22 cellular contexts compared by ENCODE assay signal in the genomic region with DNA sequence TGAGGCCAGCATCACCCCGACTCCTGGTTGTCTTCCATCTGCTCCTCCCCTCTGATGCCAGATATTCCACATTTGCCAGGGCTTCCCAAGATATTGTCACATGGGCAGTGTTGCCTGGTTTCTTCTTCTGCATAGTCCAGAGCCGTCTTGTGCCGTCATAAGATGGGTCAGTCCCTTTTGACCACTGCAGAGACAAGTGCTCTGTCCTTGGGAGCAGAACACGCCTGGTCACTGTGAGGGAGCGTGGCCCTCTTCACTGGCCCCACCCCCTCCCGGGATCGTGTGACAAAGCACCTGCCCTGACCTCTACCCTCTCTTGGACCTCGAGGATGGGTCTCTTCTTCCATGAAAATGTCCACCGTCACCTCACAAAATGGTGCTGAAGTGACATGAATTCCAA. TPM values are rescaled to one million over a fixed set of nuclear protein-coding genes. Genes with fewer than 3 reads are reported as not detected.
"Had no signal": no experiment of that assay in that cellular context is flagged by ENCODE, and none has a peak within 500 bp of the region (broad histone marks: within the 10 kb centered on the region; RNA-seq: fewer than 3 reads in every experiment).

No MANE protein-coding gene starts in this region.

- H3K9me3 Mint-ChIP-seq: naive thymus-derived CD8-positive, alpha-beta T cell; neural crest cell; stimulated activated effector memory CD8-positive, alpha-beta T cell treated with anti-CD3 and anti-CD28 coated beads, Interleukin-12 subunit alpha, Interleukin-12 subunit beta, amount 100 ng/mL, for 72 hours; stimulated activated naive CD8-positive, alpha-beta T cell treated with anti-CD3 and anti-CD28 coated beads, Interleukin-15, Interleukin-2, amounts not matched to agents 100 ng/mL and 50 ng/mL, for 24 hours; type B pancreatic cell had no signal

- H3K27ac ChIP-seq: hepatocyte, lower lobe of right lung, right lobe of liver, spleen, suprapubic skin, thoracic aorta, tibial artery, uterus had no signal

- H3K36me3 ChIP-seq: lower lobe of right lung, right lobe of liver, spleen, suprapubic skin, thoracic aorta, uterus had no signal

- H3K27me3 ChIP-seq: right lobe of liver, tibial artery, uterus had no signal

- H3K4me3 ChIP-seq: hepatocyte, lower lobe of right lung, right lobe of liver, spleen, suprapubic skin, thoracic aorta, tibial artery, uterus had no signal

- DNase-seq: head of caudate nucleus; lower lobe of right lung; mammary epithelial cell; mesenchymal stem cell; naive thymus-derived CD8-positive, alpha-beta T cell; nucleus accumbens; right lobe of liver; small intestine; spleen; stimulated activated CD4-positive, alpha-beta T cell treated with anti-CD3 and anti-CD28 coated beads, Interleukin-4, amount 100 ng/mL, for 24 hours; stimulated activated naive CD4-positive, alpha-beta T cell; tibial artery; uterus had no signal

- H3K4me3 Mint-ChIP-seq: naive thymus-derived CD8-positive, alpha-beta T cell; stimulated activated effector memory CD8-positive, alpha-beta T cell treated with anti-CD3 and anti-CD28 coated beads, Interleukin-12 subunit alpha, Interleukin-12 subunit beta, amount 100 ng/mL, for 72 hours; stimulated activated naive CD8-positive, alpha-beta T cell treated with anti-CD3 and anti-CD28 coated beads, Interleukin-15, Interleukin-2, amounts not matched to agents 100 ng/mL and 50 ng/mL, for 24 hours; type B pancreatic cell had no signal

- H3K4me1 ChIP-seq: lower lobe of right lung, suprapubic skin, uterus had no signal

- ATAC-seq: lower lobe of right lung; naive thymus-derived CD8-positive, alpha-beta T cell; right lobe of liver; stimulated activated effector memory CD8-positive, alpha-beta T cell treated with anti-CD3 and anti-CD28 coated beads, Interleukin-12 subunit alpha, Interleukin-12 subunit beta, amount 100 ng/mL, for 72 hours had no signal

- H3K36me3 Mint-ChIP-seq: naive thymus-derived CD8-positive, alpha-beta T cell; stimulated activated effector memory CD8-positive, alpha-beta T cell treated with anti-CD3 and anti-CD28 coated beads, Interleukin-12 subunit alpha, Interleukin-12 subunit beta, amount 100 ng/mL, for 72 hours; type B pancreatic cell had no signal

- H3K27ac Mint-ChIP-seq: naive thymus-derived CD8-positive, alpha-beta T cell; progenitor cell of endocrine pancreas; stimulated activated effector memory CD8-positive, alpha-beta T cell treated with anti-CD3 and anti-CD28 coated beads, Interleukin-12 subunit alpha, Interleukin-12 subunit beta, amount 100 ng/mL, for 72 hours; stimulated activated naive CD8-positive, alpha-beta T cell treated with anti-CD3 and anti-CD28 coated beads, Interleukin-15, Interleukin-2, amounts not matched to agents 100 ng/mL and 50 ng/mL, for 24 hours; type B pancreatic cell had no signal

- H3K9me3 ChIP-seq: lower lobe of right lung, right lobe of liver, spleen, suprapubic skin, thoracic aorta, tibial artery, uterus had no signal

- H3K4me1 Mint-ChIP-seq: stimulated activated effector memory CD8-positive, alpha-beta T cell treated with anti-CD3 and anti-CD28 coated beads, Interleukin-12 subunit alpha, Interleukin-12 subunit beta, amount 100 ng/mL, for 72 hours had no signal

RNA-seq across cellular contexts. Expression of a gene that starts 41.6 kb away (rescaled TPM):
- total RNA-seq: lower lobe of right lung; naive thymus-derived CD8-positive, alpha-beta T cell; osteocyte had no signal
- polyA plus RNA-seq: hepatocyte; naive thymus-derived CD8-positive, alpha-beta T cell had no signal
